In the genomic region with DNA sequence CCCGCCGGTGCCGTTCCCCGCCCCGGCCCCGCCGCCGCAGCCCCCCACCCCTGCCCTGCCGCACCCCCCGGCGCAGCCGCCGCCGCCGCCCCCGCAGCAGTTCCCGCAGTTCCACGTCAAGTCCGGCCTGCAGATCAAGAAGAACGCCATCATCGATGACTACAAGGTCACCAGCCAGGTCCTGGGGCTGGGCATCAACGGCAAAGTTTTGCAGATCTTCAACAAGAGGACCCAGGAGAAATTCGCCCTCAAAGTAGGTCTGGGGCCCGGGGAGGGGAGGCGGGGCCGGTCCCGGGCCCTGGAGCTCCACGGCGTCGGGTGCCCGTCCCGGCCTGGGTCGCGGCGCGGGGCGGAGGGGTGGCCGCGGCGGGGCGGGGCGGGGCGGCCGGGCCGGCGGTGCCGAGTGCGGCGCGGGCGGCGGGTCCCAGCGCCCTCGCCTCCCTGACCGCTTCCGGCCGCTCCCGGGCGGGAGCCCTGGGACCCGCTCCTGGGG, we compare ENCODE assay signal across 8 cellular contexts. TPM values are rescaled to one million over a fixed set of nuclear protein-coding genes. Genes with fewer than 3 reads are reported as not detected.
DNase-seq lines count a peak whose midpoint lies in the region; ATAC-seq, FAIRE-seq and TF ChIP-seq lines count a peak whose summit lies in the region.

No MANE protein-coding gene starts in this region.

- H3K9me3 ChIP-seq in HEK293 (ENCODE audit: control insufficient read depth, insufficient read depth, low read depth, low read length) (no peaks in the 10 kb centered on the region), RWPE2 (ENCODE audit: severe bottlenecking) (no peaks in the 10 kb centered on the region), kidney (ENCODE audit: control insufficient read depth in 1 of 2, low read length in 2 of 2) (no peaks in the 10 kb centered on the region)

- peak; percentile 44 for ATAC-seq in RWPE2 (ENCODE audit: low read depth)
- no peak for ATAC-seq in HG02623 (IDR thresholded peaks at IDR 0.05; ENCODE audit: unreplicated experiment)

- FAIRE-seq in kidney (lab: Jason Lieb, UNC), result no peak

- intact Hi-C loops in kidney (cut with DNase I), result no loop called here

- H3K36me3 ChIP-seq in HEK293 (ENCODE audit: control insufficient read depth in 2 of 2, insufficient read depth in 1 of 2, low read length in 2 of 2) (no peaks in the 10 kb centered on the region), RWPE2 (ENCODE audit: low read depth) (no peaks in the 10 kb centered on the region), brain microvascular endothelial cell (replicated peaks) (no peaks in the 10 kb centered on the region), kidney (ENCODE audit: control insufficient read depth in 1 of 2, insufficient read depth in 2 of 2, low read length in 2 of 2) (no peaks in the 10 kb centered on the region)

- in situ Hi-C loops in brain microvascular endothelial cell (cut with HindIII; ENCODE audit: low pct_ligation_motif_present, low sequenced_read_pairs), result no loop called here

- no peak for TF ChIP-seq CTCF in HEK293 (tag by site-specific recombination; IDR thresholded peaks at IDR 0.05)
- no peak for TF ChIP-seq CTCF in RWPE2 (IDR thresholded peaks at IDR 0.05; ENCODE audit: poor library complexity, severe bottlenecking)
- TF ChIP-seq CTCF in brain microvascular endothelial cell (IDR thresholded peaks at IDR 0.05; ENCODE audit: low read depth, low read length, missing control alignments), result no peak
- TF ChIP-seq CTCF in kidney (IDR thresholded peaks at IDR 0.05; ENCODE audit: borderline replicate concordance, extremely low read depth, insufficient read depth), result no peak

- peak; percentile 43 for DNase-seq in EL
- no peak for DNase-seq in RWPE2 (ENCODE audit: low spot score)
- peak; percentile 36 for DNase-seq in brain microvascular endothelial cell
- DNase-seq in kidney, result peak; percentile 81
- DNase-seq in stimulated activated CD4-positive, alpha-beta T cell treated with anti-CD3 and anti-CD28 coated beads, Interleukin-4, amount 100 ng/mL, for 1 hour, result peak; percentile 41
- DNase-seq in NCI-H2171 (lab: John Stamatoyannopoulos, UW), result no peak

- CTCF ChIA-PET in HEK293 (lab: Yijun Ruan, JAX), result interaction anchor here (0.7 to 3.0 kb wide), 2 partner anchors 21 to 81 kb away, joined by 3 to 16 read pairs; no protein-coding TSS in a partner anchor

- POLR2A ChIA-PET in HEK293 (lab: Yijun Ruan, JAX), result interaction anchor here (1.2 to 1.8 kb wide), 2 partner anchors 10 to 50 kb away, joined by 7 to 9 read pairs; a partner anchor contains a TSS

- H3K27ac ChIP-seq in HEK293 (ENCODE audit: extremely low read depth, low read depth, low read length) (peak overlapping the region; percentile 50), RWPE2 (ENCODE audit: poor library complexity, severe bottlenecking) (peak overlapping the region; percentile 77), brain microvascular endothelial cell (peak overlapping the region; percentile 82), kidney (ENCODE audit: low read depth in 2 of 2, low read length in 2 of 2) (peak overlapping the region; percentile 91 to 95)

- peak overlapping the region in 1 of 2 donors; percentile 94 for H3K9ac ChIP-seq in kidney (ENCODE audit: low read length in 2 of 2)

- peak overlapping the region; percentile 73 for H3K4me3 ChIP-seq in HEK293 (ENCODE audit: low read depth, low read length)
- H3K4me3 ChIP-seq in RWPE2 (ENCODE audit: severe bottlenecking), result peak overlapping the region; percentile 63
- H3K4me3 ChIP-seq in brain microvascular endothelial cell (ENCODE audit: low read depth, low read length), result peak overlapping the region; percentile 92
- peak overlapping the region; percentile 76 to 91 for H3K4me3 ChIP-seq in kidney (ENCODE audit: low read length in 2 of 2)

- peaks cover 5% of the 10 kb centered on the region; the same call in 1 of the 2 replicates for H3K4me1 ChIP-seq in HEK293 (ENCODE audit: control insufficient read depth, insufficient read depth, low read length)
- H3K4me1 ChIP-seq in RWPE2 (ENCODE audit: insufficient read depth, poor library complexity, severe bottlenecking), result peaks cover 18% of the 10 kb centered on the region
- H3K4me1 ChIP-seq in kidney (ENCODE audit: control insufficient read depth in 1 of 2, insufficient read depth in 1 of 2, low read depth in 1 of 2, low read length in 2 of 2), result peaks cover 29 to 36% of the 10 kb centered on the region in 2 donors

- H3K27me3 ChIP-seq in RWPE2 (ENCODE audit: insufficient read depth, poor library complexity, severe bottlenecking) (no peaks in the 10 kb centered on the region), brain microvascular endothelial cell (replicated peaks) (peaks cover 4% of the 10 kb centered on the region)

TF ChIP-seq in HEK293, 187 proteins besides CTCF, POLR2A, EP300 and RAD21:
- TF ChIP-seq ZNF132 (tag by site-specific recombination; IDR thresholded peaks at IDR 0.05; ENCODE audit: borderline replicate concordance), result no peak
- TF ChIP-seq KLF7 (tag by site-specific recombination; IDR thresholded peaks at IDR 0.05; ENCODE audit: borderline replicate concordance), result no peak
- TF ChIP-seq ZNF214 (tag by site-specific recombination; IDR thresholded peaks at IDR 0.05; ENCODE audit: borderline replicate concordance), result no peak
- TF ChIP-seq KLF9 (tag by site-specific recombination; IDR thresholded peaks at IDR 0.05; ENCODE audit: low read depth), result peak; percentile 38; the same call in 1 of the 2 replicates
- TF ChIP-seq GLIS2 (tag by site-specific recombination; IDR thresholded peaks at IDR 0.05), result no peak
- no peak for TF ChIP-seq ZNF791 (tag by site-specific recombination; IDR thresholded peaks at IDR 0.05)
- peak; percentile 47 for TF ChIP-seq ZBTB20 (tag by site-specific recombination; IDR thresholded peaks at IDR 0.05)
- TF ChIP-seq ZNF664 (tag by site-specific recombination; IDR thresholded peaks at IDR 0.05), result no peak
- no peak for TF ChIP-seq ZNF302 (tag by site-specific recombination; IDR thresholded peaks at IDR 0.05; ENCODE audit: low read depth)
- 0 out of 2 replicates have a peak, but pooled peaks have one; percentile 11 for TF ChIP-seq ZFHX2 (tag by site-specific recombination; conservative IDR thresholded peaks at IDR 0.05)
- peak; percentile 10; the same call in 1 of the 2 replicates for TF ChIP-seq IKZF3 (tag by site-specific recombination; IDR thresholded peaks at IDR 0.05)
- no peak for TF ChIP-seq ZNF133 (tag by site-specific recombination; IDR thresholded peaks at IDR 0.05)
- no peak for TF ChIP-seq ZNF514 (tag by site-specific recombination; IDR thresholded peaks at IDR 0.05)
- no peak for TF ChIP-seq ZNF837 (tag by site-specific recombination; IDR thresholded peaks at IDR 0.05)
- no peak for TF ChIP-seq EGR2 (tag by site-specific recombination; IDR thresholded peaks at IDR 0.05; ENCODE audit: low read depth)
- no peak for TF ChIP-seq KLF10 (tag by site-specific recombination; IDR thresholded peaks at IDR 0.05)
- no peak for TF ChIP-seq ZNF510 (tag by site-specific recombination; IDR thresholded peaks at IDR 0.05; ENCODE audit: insufficient replicate concordance)

RNA-seq across cellular contexts. Expression of a gene that starts 0.6 kb away (rescaled TPM):
- 113 TPM for total RNA-seq in kidney
- polyA plus RNA-seq in kidney (ENCODE audit: insufficient read depth, low read depth, low replicate concordance), result 84.5 TPM

RNA-seq across cellular contexts. Expression of a gene that starts 50.0 kb away (rescaled TPM):
- 12.7 TPM for total RNA-seq in kidney
- polyA plus RNA-seq in kidney (ENCODE audit: insufficient read depth, low read depth, low replicate concordance), result 3.5 TPM

Comparison
In these comparisons a context has a peak if more than half of its experiments do, and no peak if none do; other contexts are left out.
1. DNase-seq: peak in EL (single experiment), brain microvascular endothelial cell (single experiment), kidney (single experiment) and stimulated activated CD4-positive, alpha-beta T cell treated with anti-CD3 and anti-CD28 coated beads, Interleukin-4, amount 100 ng/mL, for 1 hour (single experiment); none in RWPE2 (single experiment) and NCI-H2171 (single experiment).
2. Peak in every context shown above with its lines, with median percentiles within 50 percentile points of each other: H3K27ac ChIP-seq and H3K4me3 ChIP-seq.